ENCODE assay signal across 10 cellular contexts in the genomic region with DNA sequence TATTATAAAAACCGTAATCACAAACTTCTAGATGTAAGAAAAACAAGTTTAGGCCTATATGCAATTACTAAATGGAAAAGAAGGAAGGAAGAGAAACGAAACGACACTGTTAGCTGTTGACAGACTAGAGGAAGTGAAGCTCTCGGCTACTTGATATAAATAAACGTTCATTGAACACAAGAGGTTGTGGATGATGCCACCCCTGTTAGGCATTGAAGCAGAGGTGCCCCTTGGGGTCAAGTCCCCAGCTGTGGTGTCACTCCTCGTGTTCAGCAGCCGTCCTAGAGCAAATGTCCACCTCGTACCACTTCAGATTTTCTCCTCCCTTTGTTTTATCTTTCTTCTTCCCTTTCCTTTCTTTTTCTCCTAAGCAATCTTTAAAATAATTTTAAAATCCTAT.
DNase-seq lines count a peak whose midpoint lies in the region; ATAC-seq and TF ChIP-seq lines count a peak whose summit lies in the region.
"Had no signal": no experiment of that assay in that cellular context is flagged by ENCODE, and none has a peak within 500 bp of the region (broad histone marks: within the 10 kb centered on the region; RNA-seq: fewer than 3 reads in every experiment).

No MANE protein-coding gene starts in this region.

- no peak overlapping the region for H3K4me3 Mint-ChIP-seq in WTC11
- H3K4me3 Mint-ChIP-seq: activated naive CD8-positive, alpha-beta T cell treated with anti-CD3 and anti-CD28 coated beads for 36 hours; type B pancreatic cell had no signal

- intact Hi-C loops in thyroid gland (cut with DNase I): no loop called here

- WGBS in thyroid gland, 2 donors: 69 to 71% methylated on average over 8 of the region's 8 CpGs

- peaks cover 12% of the 10 kb centered on the region; the same call in 1 of the 2 replicates for H3K27me3 Mint-ChIP-seq in WTC11 (ENCODE audit: low read depth)

- no peaks in the 10 kb centered on the region for H3K27me3 ChIP-seq in thyroid gland

- CTCF ChIA-PET in WTC11 (lab: Charles Lee): no interaction called here

- H3K27ac Mint-ChIP-seq in WTC11: no peak overlapping the region
- H3K27ac Mint-ChIP-seq: activated naive CD8-positive, alpha-beta T cell treated with anti-CD3 and anti-CD28 coated beads for 36 hours; type B pancreatic cell had no signal

- POLR2A ChIA-PET in WTC11 (lab: Charles Lee): interaction anchor here (0.6 kb wide), 1 partner anchor 45 kb away, joined by 4 read pairs; no protein-coding TSS in a partner anchor

- no peaks in the 10 kb centered on the region for H3K4me1 ChIP-seq in thyroid gland

- no peak for TF ChIP-seq POLR2A in thyroid gland (IDR thresholded peaks at IDR 0.05)

- peak; percentile 37 for DNase-seq in globus pallidus (ENCODE audit: low spot score)
- no peak for DNase-seq in activated T-cell treated with anti-CD3 and anti-CD28 coated beads, Interleukin-2, amount 50 U/mL, for 1 hour
- no peak for DNase-seq in thyroid gland
- no peak for DNase-seq in WTC11 (ENCODE audit: low spot score)
- DNase-seq: activated naive CD8-positive, alpha-beta T cell treated with anti-CD3 and anti-CD28 coated beads for 36 hours had no signal

- ATAC-seq in GM18861 (IDR thresholded peaks at IDR 0.05; ENCODE audit: unreplicated experiment) (peak; percentile 73), HG02571 (IDR thresholded peaks at IDR 0.05; ENCODE audit: unreplicated experiment) (peak; percentile 48), HG03571 (IDR thresholded peaks at IDR 0.05; ENCODE audit: unreplicated experiment) (peak; percentile 72), SK-N-SH treated with all-trans-retinoic acid at 6 μM for 48 hours (no peak), WTC11 (no peak)

- H3K36me3 Mint-ChIP-seq in WTC11: peaks cover 12% of the 10 kb centered on the region
- H3K36me3 Mint-ChIP-seq: activated naive CD8-positive, alpha-beta T cell treated with anti-CD3 and anti-CD28 coated beads for 36 hours; type B pancreatic cell had no signal

- H3K27ac ChIP-seq in thyroid gland: no peak overlapping the region

- peaks cover 15% of the 10 kb centered on the region for H3K9me3 Mint-ChIP-seq in WTC11

- no peaks in the 10 kb centered on the region for H3K9me3 ChIP-seq in thyroid gland

- no peak for TF ChIP-seq CTCF in thyroid gland (IDR thresholded peaks at IDR 0.05)
- no peak for TF ChIP-seq CTCF in WTC11 (IDR thresholded peaks at IDR 0.05)

- H3K4me3 ChIP-seq in thyroid gland (replicated peaks in 1 of 3): no peak overlapping the region

- H3K36me3 ChIP-seq in thyroid gland: no peaks in the 10 kb centered on the region

- no peaks in the 10 kb centered on the region for H3K4me1 Mint-ChIP-seq in WTC11
- H3K4me1 Mint-ChIP-seq: activated naive CD8-positive, alpha-beta T cell treated with anti-CD3 and anti-CD28 coated beads for 36 hours had no signal

TF ChIP-seq in SK-N-SH treated with all-trans-retinoic acid at 6 μM for 48 hours, 23 proteins besides CTCF, POLR2A, EP300 and RAD21 (continues in another document):
- no peak for TF ChIP-seq ESRRG (CRISPR knock-in tag; IDR thresholded peaks at IDR 0.05)
- TF ChIP-seq BACH2 (CRISPR knock-in tag; IDR thresholded peaks at IDR 0.05; ENCODE audit: borderline replicate concordance): no peak
- TF ChIP-seq ZNF565 (CRISPR knock-in tag; conservative IDR thresholded peaks at IDR 0.05; ENCODE audit: low read depth): no peak
- no peak for TF ChIP-seq OSR1 (CRISPR knock-in tag; IDR thresholded peaks at IDR 0.05)
- TF ChIP-seq ZFP3 (CRISPR knock-in tag; IDR thresholded peaks at IDR 0.05): no peak
- no peak for TF ChIP-seq ZNF70 (CRISPR knock-in tag; IDR thresholded peaks at IDR 0.05)
- no peak for TF ChIP-seq ZC3H10 (CRISPR knock-in tag; IDR thresholded peaks at IDR 0.05)
- TF ChIP-seq CSDC2 (CRISPR knock-in tag; IDR thresholded peaks at IDR 0.05): no peak
- TF ChIP-seq, protein P1, sequence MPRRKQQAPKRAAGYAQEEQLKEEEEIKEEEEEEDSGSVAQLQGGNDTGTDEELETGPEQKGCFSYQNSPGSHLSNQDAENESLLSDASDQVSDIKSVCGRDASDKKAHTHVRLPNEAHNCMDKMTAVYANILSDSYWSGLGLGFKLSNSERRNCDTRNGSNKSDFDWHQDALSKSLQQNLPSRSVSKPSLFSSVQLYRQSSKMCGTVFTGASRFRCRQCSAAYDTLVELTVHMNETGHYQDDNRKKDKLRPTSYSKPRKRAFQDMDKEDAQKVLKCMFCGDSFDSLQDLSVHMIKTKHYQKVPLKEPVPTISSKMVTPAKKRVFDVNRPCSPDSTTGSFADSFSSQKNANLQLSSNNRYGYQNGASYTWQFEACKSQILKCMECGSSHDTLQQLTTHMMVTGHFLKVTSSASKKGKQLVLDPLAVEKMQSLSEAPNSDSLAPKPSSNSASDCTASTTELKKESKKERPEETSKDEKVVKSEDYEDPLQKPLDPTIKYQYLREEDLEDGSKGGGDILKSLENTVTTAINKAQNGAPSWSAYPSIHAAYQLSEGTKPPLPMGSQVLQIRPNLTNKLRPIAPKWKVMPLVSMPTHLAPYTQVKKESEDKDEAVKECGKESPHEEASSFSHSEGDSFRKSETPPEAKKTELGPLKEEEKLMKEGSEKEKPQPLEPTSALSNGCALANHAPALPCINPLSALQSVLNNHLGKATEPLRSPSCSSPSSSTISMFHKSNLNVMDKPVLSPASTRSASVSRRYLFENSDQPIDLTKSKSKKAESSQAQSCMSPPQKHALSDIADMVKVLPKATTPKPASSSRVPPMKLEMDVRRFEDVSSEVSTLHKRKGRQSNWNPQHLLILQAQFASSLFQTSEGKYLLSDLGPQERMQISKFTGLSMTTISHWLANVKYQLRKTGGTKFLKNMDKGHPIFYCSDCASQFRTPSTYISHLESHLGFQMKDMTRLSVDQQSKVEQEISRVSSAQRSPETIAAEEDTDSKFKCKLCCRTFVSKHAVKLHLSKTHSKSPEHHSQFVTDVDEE (CRISPR knock-in tag; IDR thresholded peaks at IDR 0.05): no peak
- TF ChIP-seq GLIS3 (CRISPR knock-in tag; IDR thresholded peaks at IDR 0.05): no peak
- TF ChIP-seq PPARA (CRISPR knock-in tag; IDR thresholded peaks at IDR 0.05; ENCODE audit: borderline replicate concordance): no peak

TF ChIP-seq in WTC11, 78 proteins besides CTCF, POLR2A, EP300 and RAD21:
- TF ChIP-seq, protein P2, sequence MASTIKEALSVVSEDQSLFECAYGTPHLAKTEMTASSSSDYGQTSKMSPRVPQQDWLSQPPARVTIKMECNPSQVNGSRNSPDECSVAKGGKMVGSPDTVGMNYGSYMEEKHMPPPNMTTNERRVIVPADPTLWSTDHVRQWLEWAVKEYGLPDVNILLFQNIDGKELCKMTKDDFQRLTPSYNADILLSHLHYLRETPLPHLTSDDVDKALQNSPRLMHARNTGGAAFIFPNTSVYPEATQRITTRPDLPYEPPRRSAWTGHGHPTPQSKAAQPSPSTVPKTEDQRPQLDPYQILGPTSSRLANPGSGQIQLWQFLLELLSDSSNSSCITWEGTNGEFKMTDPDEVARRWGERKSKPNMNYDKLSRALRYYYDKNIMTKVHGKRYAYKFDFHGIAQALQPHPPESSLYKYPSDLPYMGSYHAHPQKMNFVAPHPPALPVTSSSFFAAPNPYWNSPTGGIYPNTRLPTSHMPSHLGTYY (CRISPR knock-in tag; IDR thresholded peaks at IDR 0.05): no peak
- TF ChIP-seq CBFB (CRISPR knock-in tag; IDR thresholded peaks at IDR 0.05; ENCODE audit: low read depth): no peak
- no peak for TF ChIP-seq ZNF671 (CRISPR knock-in tag; IDR thresholded peaks at IDR 0.05)

Comparison
In these comparisons a context has a peak if more than half of its experiments do, and no peak if none do; other contexts are left out.
1. ATAC-seq: peak in GM18861 (single experiment), HG02571 (single experiment) and HG03571 (single experiment); none in SK-N-SH treated with all-trans-retinoic acid at 6 μM for 48 hours (single experiment) and WTC11 (single experiment).